1 cellular context compared by ENCODE assay signal in the genomic region with DNA sequence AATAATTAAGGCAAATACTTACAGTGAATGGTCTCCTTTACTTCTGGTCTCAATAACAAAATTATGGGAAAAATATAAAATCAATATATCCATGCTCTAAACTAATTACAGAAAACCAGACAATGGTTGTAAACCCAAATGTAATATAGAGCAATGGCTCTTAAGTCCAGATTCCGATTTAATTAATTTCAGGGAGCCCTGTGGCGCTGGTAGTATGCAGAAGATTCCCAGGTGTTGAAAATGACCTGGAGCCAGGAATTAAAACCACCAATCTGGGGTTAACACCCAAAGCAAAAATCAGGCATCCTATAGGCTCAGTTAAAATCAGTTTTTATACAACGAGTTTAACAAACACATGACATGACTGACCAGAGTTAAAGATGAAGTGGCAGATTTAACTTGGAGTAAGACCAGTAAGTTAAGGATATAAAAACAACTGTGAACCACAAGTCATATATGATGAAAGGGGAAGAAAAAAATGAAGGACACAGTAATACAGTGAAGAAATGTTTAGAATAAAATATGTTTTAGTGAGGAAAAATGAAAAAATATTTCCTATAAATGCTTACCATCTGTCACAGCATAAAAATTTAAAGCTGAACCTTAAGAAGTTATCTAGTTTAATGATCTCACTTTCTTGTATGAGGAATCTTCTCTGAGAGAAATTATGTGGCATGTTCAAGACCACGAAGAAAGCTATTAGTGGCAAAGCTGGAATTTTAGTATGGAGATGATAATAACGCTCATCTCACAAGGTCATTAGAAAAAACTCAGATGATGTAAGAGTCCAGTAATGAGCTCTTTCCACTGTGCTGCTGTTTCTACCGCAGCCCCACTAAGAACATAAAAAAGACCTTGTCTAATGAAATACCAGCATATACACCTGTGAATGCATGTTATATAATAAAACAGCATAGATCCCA.
TF ChIP-seq lines count a peak whose summit lies in the region.

No MANE protein-coding gene starts in this region.

TF ChIP-seq in K562, 482 proteins besides CTCF, POLR2A, EP300 and RAD21 (continues in another document):
- TF ChIP-seq LARP7 (IDR thresholded peaks at IDR 0.05) (no peak), NR1H2 (CRISPR knock-in tag; IDR thresholded peaks at IDR 0.05) (no peak), CBFA2T3 (IDR thresholded peaks at IDR 0.05) (no peak), KAT7 (CRISPR knock-in tag; IDR thresholded peaks at IDR 0.05; ENCODE audit: borderline replicate concordance) (no peak), SIN3B (IDR thresholded peaks at IDR 0.05; ENCODE audit: low read depth) (no peak), MAFF (IDR thresholded peaks at IDR 0.05; ENCODE audit: low read length) (no peak), RBM39 (optimal IDR thresholded peaks at IDR 0.05; ENCODE audit: low read depth, low read length) (no peak), TFAM (CRISPR knock-in tag; conservative IDR thresholded peaks at IDR 0.05) (no peak), CREB5 (CRISPR knock-in tag; IDR thresholded peaks at IDR 0.05) (no peak), E2F6 (IDR thresholded peaks at IDR 0.05; ENCODE audit: borderline replicate concordance in 1 of 2, extremely low read depth in 1 of 2, insufficient read depth in 1 of 2, insufficient read length in 1 of 2, low read depth in 1 of 2, low read length in 1 of 2, poor library complexity in 1 of 2, severe bottlenecking in 1 of 2) (no peak), XRCC3 (IDR thresholded peaks at IDR 0.05) (no peak), TRIM28 (IDR thresholded peaks at IDR 0.05) (no peak), STAG1 (CRISPR knock-in tag; IDR thresholded peaks at IDR 0.05; ENCODE audit: borderline replicate concordance) (no peak), RBFOX2 (IDR thresholded peaks at IDR 0.05; ENCODE audit: low read depth, low read length) (peak; percentile 21; the same call in 1 of the 2 replicates), RREB1 (CRISPR knock-in tag; IDR thresholded peaks at IDR 0.05) (no peak), TCF3 (CRISPR knock-in tag; IDR thresholded peaks at IDR 0.05) (no peak), PCBP1 (IDR thresholded peaks at IDR 0.05; ENCODE audit: low read depth, low read length, poor library complexity, severe bottlenecking) (no peak), KHSRP (IDR thresholded peaks at IDR 0.05) (no peak), CBX1 (IDR thresholded peaks at IDR 0.05; ENCODE audit: low read depth) (no peak), POLR2H (tag; IDR thresholded peaks at IDR 0.05; ENCODE audit: low read depth) (peak; percentile 52; the same call in 1 of the 2 replicates), ZC3H11A (IDR thresholded peaks at IDR 0.05; ENCODE audit: low read depth, low read length) (no peak), ZNF197 (CRISPR knock-in tag; IDR thresholded peaks at IDR 0.05; ENCODE audit: low read depth) (peak; percentile 64; the same call in 1 of the 2 replicates), HCFC1 (IDR thresholded peaks at IDR 0.05; ENCODE audit: low read depth, low read length) (no peak), ZNF143 (CRISPR knock-in tag; IDR thresholded peaks at IDR 0.05) (no peak), ZZZ3 (IDR thresholded peaks at IDR 0.05) (no peak), CCNT2 (IDR thresholded peaks at IDR 0.05; ENCODE audit: borderline replicate concordance, extremely low read depth, insufficient read length, low read depth, low read length) (no peak), RFX1 (IDR thresholded peaks at IDR 0.05) (no peak), LEF1 (IDR thresholded peaks at IDR 0.05) (no peak), MAZ (CRISPR knock-in tag; conservative IDR thresholded peaks at IDR 0.05 in 1 of 2, IDR thresholded peaks at IDR 0.05 in 1 of 2) (no peak), GTF2E2 (tag; IDR thresholded peaks at IDR 0.05) (0 out of 2 replicates have a peak, but pooled peaks have one; percentile 54), TAL1 (IDR thresholded peaks at IDR 0.05) (no peak), ZNF239 (CRISPR knock-in tag; IDR thresholded peaks at IDR 0.05) (no peak), ZNF12 (CRISPR knock-in tag; IDR thresholded peaks at IDR 0.05) (no peak), RBBP5 (IDR thresholded peaks at IDR 0.05; ENCODE audit: borderline replicate concordance, insufficient read depth, low read length, poor library complexity, severe bottlenecking) (no peak), ZNF217 (CRISPR knock-in tag; IDR thresholded peaks at IDR 0.05) (no peak), SREBF2 (CRISPR knock-in tag; IDR thresholded peaks at IDR 0.05) (no peak), CREB1 (IDR thresholded peaks at IDR 0.05) (no peak), CREB1 (CRISPR knock-in tag; IDR thresholded peaks at IDR 0.05) (no peak), ZBTB9 (CRISPR knock-in tag; IDR thresholded peaks at IDR 0.05) (peak; percentile 89)
- TF ChIP-seq, protein P1, sequence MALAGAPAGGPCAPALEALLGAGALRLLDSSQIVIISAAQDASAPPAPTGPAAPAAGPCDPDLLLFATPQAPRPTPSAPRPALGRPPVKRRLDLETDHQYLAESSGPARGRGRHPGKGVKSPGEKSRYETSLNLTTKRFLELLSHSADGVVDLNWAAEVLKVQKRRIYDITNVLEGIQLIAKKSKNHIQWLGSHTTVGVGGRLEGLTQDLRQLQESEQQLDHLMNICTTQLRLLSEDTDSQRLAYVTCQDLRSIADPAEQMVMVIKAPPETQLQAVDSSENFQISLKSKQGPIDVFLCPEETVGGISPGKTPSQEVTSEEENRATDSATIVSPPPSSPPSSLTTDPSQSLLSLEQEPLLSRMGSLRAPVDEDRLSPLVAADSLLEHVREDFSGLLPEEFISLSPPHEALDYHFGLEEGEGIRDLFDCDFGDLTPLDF (CRISPR knock-in tag; IDR thresholded peaks at IDR 0.05): no peak
- TF ChIP-seq, protein P2, sequence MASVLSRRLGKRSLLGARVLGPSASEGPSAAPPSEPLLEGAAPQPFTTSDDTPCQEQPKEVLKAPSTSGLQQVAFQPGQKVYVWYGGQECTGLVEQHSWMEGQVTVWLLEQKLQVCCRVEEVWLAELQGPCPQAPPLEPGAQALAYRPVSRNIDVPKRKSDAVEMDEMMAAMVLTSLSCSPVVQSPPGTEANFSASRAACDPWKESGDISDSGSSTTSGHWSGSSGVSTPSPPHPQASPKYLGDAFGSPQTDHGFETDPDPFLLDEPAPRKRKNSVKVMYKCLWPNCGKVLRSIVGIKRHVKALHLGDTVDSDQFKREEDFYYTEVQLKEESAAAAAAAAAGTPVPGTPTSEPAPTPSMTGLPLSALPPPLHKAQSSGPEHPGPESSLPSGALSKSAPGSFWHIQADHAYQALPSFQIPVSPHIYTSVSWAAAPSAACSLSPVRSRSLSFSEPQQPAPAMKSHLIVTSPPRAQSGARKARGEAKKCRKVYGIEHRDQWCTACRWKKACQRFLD (CRISPR knock-in tag; IDR thresholded peaks at IDR 0.05): no peak
- TF ChIP-seq, protein P3, sequence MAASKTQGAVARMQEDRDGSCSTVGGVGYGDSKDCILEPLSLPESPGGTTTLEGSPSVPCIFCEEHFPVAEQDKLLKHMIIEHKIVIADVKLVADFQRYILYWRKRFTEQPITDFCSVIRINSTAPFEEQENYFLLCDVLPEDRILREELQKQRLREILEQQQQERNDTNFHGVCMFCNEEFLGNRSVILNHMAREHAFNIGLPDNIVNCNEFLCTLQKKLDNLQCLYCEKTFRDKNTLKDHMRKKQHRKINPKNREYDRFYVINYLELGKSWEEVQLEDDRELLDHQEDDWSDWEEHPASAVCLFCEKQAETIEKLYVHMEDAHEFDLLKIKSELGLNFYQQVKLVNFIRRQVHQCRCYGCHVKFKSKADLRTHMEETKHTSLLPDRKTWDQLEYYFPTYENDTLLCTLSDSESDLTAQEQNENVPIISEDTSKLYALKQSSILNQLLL (CRISPR knock-in tag; IDR thresholded peaks at IDR 0.05; ENCODE audit: borderline replicate concordance): no peak
